ENCODE assay signal across 21 cellular contexts in genomic region chr4:89413518-89413917, GRCh38.
A peak's percentile ranks its signal among the peaks of the same experiment; 100 is the strongest.
DNase-seq lines count a peak whose midpoint lies in the region; ATAC-seq, FAIRE-seq and TF ChIP-seq lines count a peak whose summit lies in the region.
"Had no signal": no experiment of that assay in that cellular context is flagged by ENCODE, and none has a peak within 500 bp of the region (broad histone marks: within the 10 kb centered on the region; RNA-seq: fewer than 3 reads in every experiment).

No MANE protein-coding gene starts in this region.

- TF ChIP-seq CTCF in astrocyte (IDR thresholded peaks at IDR 0.05; ENCODE audit: insufficient read depth, low read depth, low read length) (no peak), vagina (IDR thresholded peaks at IDR 0.05) (no peak)

- H2AFZ ChIP-seq in astrocyte (ENCODE audit: low read depth, low read length): no peak overlapping the region

- peak overlapping the region; percentile 29 for H3K27ac Mint-ChIP-seq in astrocyte (ENCODE audit: unreplicated experiment)
- H3K27ac Mint-ChIP-seq: B cell, CD14-positive monocyte had no signal

- ATAC-seq in sciatic nerve: peak; percentile 45
- ATAC-seq: A549 had no signal

- peaks cover 13% of the 10 kb centered on the region for H3K4me1 ChIP-seq in astrocyte (ENCODE audit: insufficient read depth, low read length)
- H3K4me1 ChIP-seq in vagina: no peaks in the 10 kb centered on the region
- H3K4me1 ChIP-seq: A549, Peyer's patch, SJSA1 had no signal

- H3K4me3 ChIP-seq in astrocyte (ENCODE audit: insufficient read depth, low read depth, low read length) (no peak overlapping the region), vagina (no peak overlapping the region)
- H3K4me3 ChIP-seq: A549, MG63, Peyer's patch, SJSA1 had no signal

- H3K9me3 Mint-ChIP-seq in astrocyte (ENCODE audit: unreplicated experiment): no peaks in the 10 kb centered on the region
- H3K9me3 Mint-ChIP-seq: CD14-positive monocyte had no signal

- peaks cover 54% of the 10 kb centered on the region for H3K4me1 Mint-ChIP-seq in astrocyte (ENCODE audit: low read depth, unreplicated experiment)

- H3K4me2 ChIP-seq in astrocyte (ENCODE audit: low read length): no peak overlapping the region
- H3K4me2 ChIP-seq: A549 had no signal

- no peak for TF ChIP-seq POLR2A in vagina (IDR thresholded peaks at IDR 0.05)

- peaks cover 3% of the 10 kb centered on the region for H3K36me3 Mint-ChIP-seq in astrocyte (ENCODE audit: low read depth, unreplicated experiment)
- H3K36me3 Mint-ChIP-seq: CD14-positive monocyte had no signal

- H3K27me3 ChIP-seq in astrocyte (ENCODE audit: insufficient read depth, low read length) (no peaks in the 10 kb centered on the region), vagina (no peaks in the 10 kb centered on the region)
- H3K27me3 ChIP-seq: MG63, Peyer's patch, SJSA1 had no signal

- no peaks in the 10 kb centered on the region for H3K27me3 Mint-ChIP-seq in astrocyte (ENCODE audit: low read depth, unreplicated experiment)
- H3K27me3 Mint-ChIP-seq: B cell had no signal

- no peaks in the 10 kb centered on the region for H3K79me2 ChIP-seq in astrocyte (ENCODE audit: insufficient read depth, low read length)

- CTCF ChIA-PET in HEK293T (lab: Yijun Ruan, JAX): no interaction called here

- no peak overlapping the region for H3K9ac ChIP-seq in astrocyte (ENCODE audit: low read length)

- no peak for FAIRE-seq in astrocyte (lab: Jason Lieb, UNC)
- FAIRE-seq: A549, GM19239 had no signal

- POLR2A ChIA-PET in HEK293T (lab: Yijun Ruan, JAX): no interaction called here

- no peak overlapping the region for H3K4me3 Mint-ChIP-seq in astrocyte (ENCODE audit: unreplicated experiment)
- H3K4me3 Mint-ChIP-seq: B cell, CD14-positive monocyte had no signal

- H3K27ac ChIP-seq in astrocyte (ENCODE audit: low read depth, low read length) (no peak overlapping the region), vagina (no peak overlapping the region)
- H3K27ac ChIP-seq: A549, Peyer's patch, SJSA1 had no signal

- DNase-seq in DMS79 (lab: John Stamatoyannopoulos, UW) (peak; percentile 7), HEK293T (ENCODE audit: extremely low spot score) (peak; percentile 30), astrocyte (ENCODE audit: low read depth) (no peak), sciatic nerve (ENCODE audit: low spot score) (no peak), NCI-H1105 (lab: John Stamatoyannopoulos, UW) (no peak), NCI-H524 (lab: John Stamatoyannopoulos, UW) (no peak), vagina (ENCODE audit: extremely low spot score in 2 of 2) (no peak)
- DNase-seq: EL, GF-D8, GOT3, MG63, NCI-H1417 treated with DMSO at 0.1 percent for 48 hours, NCI-H2107, NCI-H345, NCI-H524 treated with DMSO at 0.1 percent for 48 hours, Peyer's patch had no signal

- no peaks in the 10 kb centered on the region for H4K20me1 ChIP-seq in astrocyte (ENCODE audit: insufficient read depth, low read length)

- H3K36me3 ChIP-seq in astrocyte (ENCODE audit: insufficient read depth, low read length) (no peaks in the 10 kb centered on the region), vagina (no peaks in the 10 kb centered on the region)
- H3K36me3 ChIP-seq: MG63, Peyer's patch, SJSA1 had no signal

- intact Hi-C loops in sciatic nerve (cut with DNase I) (no loop called here), vagina (cut with DNase I) (no loop called here)

- H3K9me3 ChIP-seq in astrocyte (ENCODE audit: insufficient read depth, low read depth, low read length): no peaks in the 10 kb centered on the region
- H3K9me3 ChIP-seq in vagina: no peaks in the 10 kb centered on the region
- H3K9me3 ChIP-seq: A549, MG63, Peyer's patch, SJSA1 had no signal

TF ChIP-seq in HEK293T, 16 proteins besides CTCF, POLR2A, EP300 and RAD21:
- TF ChIP-seq FOXM1 (IDR thresholded peaks at IDR 0.05; ENCODE audit: borderline replicate concordance): no peak
TF ChIP-seq in HEK293T: peak in this region for 0.

Comparison
In these comparisons a context has a peak if more than half of its experiments do, and no peak if none do; other contexts are left out.
1. DNase-seq: peak in DMS79 (single experiment) and HEK293T (single experiment); none in astrocyte (single experiment), sciatic nerve (single experiment), NCI-H1105 (single experiment), NCI-H524 (0 of 2) and vagina (0 of 2).